Comparison of ENCODE assay signal across 6 cellular contexts in the genomic region with DNA sequence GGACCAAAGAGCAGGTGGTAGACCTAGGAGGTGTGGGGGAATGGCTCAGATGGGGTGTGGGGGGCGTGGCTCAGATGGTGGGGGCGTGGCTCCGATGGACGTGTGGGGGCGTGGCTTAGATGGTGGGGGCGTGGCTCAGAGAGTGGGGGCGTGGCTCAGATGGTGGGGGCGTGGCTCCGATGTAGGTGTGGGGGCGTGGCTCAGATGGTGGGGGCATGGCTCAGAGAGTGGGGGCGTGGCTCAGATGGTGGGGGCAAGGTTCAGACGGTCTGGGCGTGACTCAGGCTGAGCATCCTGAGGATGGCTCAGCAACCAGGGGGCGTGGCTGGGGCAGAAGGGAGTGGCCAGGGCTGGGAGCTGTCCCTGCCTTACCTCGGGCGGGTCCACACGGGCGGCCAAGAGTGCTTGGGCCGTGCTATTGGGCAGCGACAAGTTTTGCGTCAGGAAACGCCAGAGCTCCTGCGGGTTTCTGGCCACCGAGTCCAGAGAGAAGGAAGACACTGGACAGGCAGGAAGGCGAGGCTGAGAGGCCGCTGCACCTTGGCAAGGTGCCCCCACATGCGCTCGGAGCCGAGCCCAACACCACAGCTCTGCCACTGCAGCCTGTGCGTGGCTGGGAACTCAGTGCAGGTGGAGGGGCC. TPM values are rescaled to one million over a fixed set of nuclear protein-coding genes. Genes with fewer than 3 reads are reported as not detected.
DNase-seq lines count a peak whose midpoint lies in the region; ATAC-seq and TF ChIP-seq lines count a peak whose summit lies in the region.

No MANE protein-coding gene starts in this region.

- H3K27ac ChIP-seq in body of pancreas (no peak overlapping the region), tibial artery (no peak overlapping the region)

- H3K27me3 ChIP-seq in body of pancreas = no peaks in the 10 kb centered on the region
- no peaks in the 10 kb centered on the region for H3K27me3 ChIP-seq in tibial artery

- in situ Hi-C loops in GM13976 (cut with MboI; ENCODE audit: low sequenced_read_pairs, unreplicated experiment) = no loop called here

- ATAC-seq in body of pancreas (no peak), HG03139 (IDR thresholded peaks at IDR 0.05; ENCODE audit: unreplicated experiment) (no peak)

- H3K36me3 ChIP-seq in body of pancreas (replicated peaks in 1 of 2; ENCODE audit: insufficient read depth in 1 of 2, low read depth in 2 of 2) (peaks cover 0 to 2% of the 10 kb centered on the region in 2 donors), tibial artery (peaks cover 9 to 38% (median 11%) of the 10 kb centered on the region in 3 donors)

- intact Hi-C loops in body of pancreas (cut with DNase I) = loop anchor here (5.0 kb wide), 1 partner anchor 70 kb away; a partner anchor contains a TSS
- intact Hi-C loops in tibial artery (cut with DNase I; ENCODE audit: low total_unique reads) = no loop called here

- H3K4me3 ChIP-seq in body of pancreas = no peak overlapping the region
- H3K4me3 ChIP-seq in tibial artery = no peak overlapping the region

- WGBS in body of pancreas, 2 donors = 70 to 78% methylated on average over 9 to 22 of the region's 30 CpGs

- TF ChIP-seq POLR2A in body of pancreas (IDR thresholded peaks at IDR 0.05) = no peak

- DNase-seq in GM13976 (ENCODE audit: low spot score) (peak; percentile 77), RPMI8226 (peak; percentile 73), body of pancreas (peak; percentile 35 to 50 (median 43)), occipital lobe (lab: John Stamatoyannopoulos, UW) (peak; percentile 87), tibial artery (no peak)

- TF ChIP-seq CTCF in GM13976 (IDR thresholded peaks at IDR 0.05; ENCODE audit: borderline replicate concordance, control extremely low read depth, extremely low read depth, insufficient read depth, missing control alignments) (no peak), body of pancreas (IDR thresholded peaks at IDR 0.05) (no peak), tibial artery (IDR thresholded peaks at IDR 0.05) (no peak)

- H3K4me1 ChIP-seq in body of pancreas = peaks cover 21% of the 10 kb centered on the region
- H3K4me1 ChIP-seq in tibial artery = peaks cover 0 to 18% (median 8%) of the 10 kb centered on the region in 4 donors

- H3K9me3 ChIP-seq in body of pancreas (no peaks in the 10 kb centered on the region), tibial artery (no peaks in the 10 kb centered on the region)

RNA-seq across cellular contexts. Expression of a gene that starts 5.9 kb away (rescaled TPM):
- total RNA-seq in body of pancreas (10 to 100 TPM; 28.7 to 29.6 TPM), occipital lobe (20.9 TPM)

RNA-seq across cellular contexts. Expression of a gene that starts 9.8 kb away (rescaled TPM):
- total RNA-seq in body of pancreas = not detected
- total RNA-seq in occipital lobe = not detected

RNA-seq across cellular contexts. Expression of a gene that starts 23.9 kb away (rescaled TPM):
- total RNA-seq in body of pancreas (100 to 1,000 TPM in 1 of 2 donors, 10 to 100 TPM in 1; 72.1 to 105 TPM), occipital lobe (15.3 TPM)

RNA-seq across cellular contexts. Expression of a gene that starts 25.7 kb away (rescaled TPM):
- total RNA-seq in body of pancreas = 1 to 10 TPM in 1 of 2 donors, not detected in 1; 2.0 TPM
- total RNA-seq in occipital lobe = 0.31 TPM

RNA-seq across cellular contexts. Expression of a gene that starts 29.9 kb away (rescaled TPM):
- total RNA-seq in body of pancreas (10 to 100 TPM; 34.0 to 97.2 TPM), occipital lobe (13.6 TPM)

Comparison
In these comparisons a context has a peak if more than half of its experiments do, and no peak if none do; other contexts are left out.
1. DNase-seq: peak in GM13976 (single experiment), RPMI8226 (single experiment), body of pancreas (4 of 4) and occipital lobe (single experiment); none in tibial artery (0 of 2).